Comparison of ENCODE assay signal across 8 cellular contexts in the genomic region with DNA sequence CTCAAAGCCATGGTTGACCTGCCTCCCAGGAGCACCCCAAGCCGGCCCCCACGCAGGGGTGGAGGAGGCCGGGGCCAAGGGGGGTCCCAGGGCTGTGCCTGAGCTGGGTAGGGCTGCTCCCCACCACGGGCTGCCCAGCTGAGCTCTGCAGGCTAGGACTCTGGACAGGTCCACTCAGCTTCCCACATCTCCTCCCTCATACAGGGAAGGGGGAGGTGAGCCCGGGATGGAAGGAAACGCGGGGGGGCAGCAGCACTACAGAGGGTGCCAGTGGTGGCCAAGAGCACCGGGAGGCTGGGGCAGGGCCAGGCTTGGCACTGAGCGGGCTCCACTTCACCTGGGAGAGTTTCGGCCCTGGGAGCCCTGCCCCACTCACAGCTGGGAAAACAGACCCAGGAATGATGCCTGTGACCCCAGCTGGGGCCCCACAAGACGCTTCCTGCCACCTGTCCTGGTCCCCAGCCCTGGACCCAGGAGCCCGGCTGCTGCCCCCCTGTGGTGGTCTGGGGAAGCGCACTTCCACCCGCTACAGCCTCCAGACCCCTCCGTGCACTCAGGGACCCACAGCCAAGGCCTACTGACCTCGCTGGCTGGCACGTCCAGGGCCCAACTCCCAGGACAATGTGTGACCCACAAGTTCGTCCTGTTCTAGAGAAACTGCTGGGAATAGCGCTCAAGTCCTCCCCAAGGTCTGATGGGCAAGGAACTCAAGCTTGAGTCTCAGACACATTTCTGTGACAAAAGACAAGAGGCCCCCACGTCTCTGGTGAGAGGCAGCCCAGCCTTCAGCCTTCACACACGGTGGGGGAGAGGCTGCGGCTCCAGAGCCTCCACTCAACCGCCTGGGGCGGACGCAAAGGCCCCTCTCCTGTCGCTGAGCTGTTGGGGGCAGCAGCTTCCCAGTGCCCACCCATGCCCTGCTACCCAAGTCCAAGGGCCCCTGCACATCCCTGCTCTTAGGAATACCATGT. TPM values are rescaled to one million over a fixed set of nuclear protein-coding genes. Genes with fewer than 3 reads are reported as not detected.
DNase-seq lines count a peak whose midpoint lies in the region; ATAC-seq lines count a peak whose summit lies in the region.

No MANE protein-coding gene starts in this region.

- peak overlapping the region; percentile 77 for H3K27ac Mint-ChIP-seq in T-helper 2 cell treated with Interferon-gamma antibody and Interleukin-4, amounts not matched to agents 5 μg/mL and 100 μg/mL, for 36 hours

- peaks cover 29% of the 10 kb centered on the region for H3K4me1 Mint-ChIP-seq in T-helper 2 cell treated with Interferon-gamma antibody and Interleukin-4, amounts not matched to agents 5 μg/mL and 100 μg/mL, for 36 hours (ENCODE audit: low read depth)

- peaks cover 16% of the 10 kb centered on the region for H3K36me3 Mint-ChIP-seq in T-helper 2 cell treated with Interferon-gamma antibody and Interleukin-4, amounts not matched to agents 5 μg/mL and 100 μg/mL, for 36 hours (ENCODE audit: low read depth)

- H3K9me3 Mint-ChIP-seq in T-helper 2 cell treated with Interferon-gamma antibody and Interleukin-4, amounts not matched to agents 5 μg/mL and 100 μg/mL, for 36 hours, result no peaks in the 10 kb centered on the region

- DNase-seq in ELR (ENCODE audit: low read depth), result peak; percentile 63
- DNase-seq in KG1 (lab: John Stamatoyannopoulos, UW), result peak; percentile 22
- DNase-seq in T-helper 2 cell treated with Interferon-gamma antibody and Interleukin-4, amounts not matched to agents 5 μg/mL and 100 μg/mL, for 36 hours (ENCODE audit: low spot score), result peak; percentile 72
- peak; percentile 59 for DNase-seq in amniotic epithelial cell (ENCODE audit: low read depth)
- DNase-seq in inferior parietal cortex (ENCODE audit: extremely low spot score), result peak; percentile 41
- peak; percentile 80 for DNase-seq in stimulated activated CD4-positive, alpha-beta T cell treated with anti-CD3 and anti-CD28 coated beads, Interleukin-4, amount 100 ng/mL, for 1 hour
- DNase-seq in H4 (ENCODE audit: low spot score), result no peak

- H3K4me3 Mint-ChIP-seq in T-helper 2 cell treated with Interferon-gamma antibody and Interleukin-4, amounts not matched to agents 5 μg/mL and 100 μg/mL, for 36 hours, result peak overlapping the region; percentile 72

- H3K27me3 Mint-ChIP-seq in T-helper 2 cell treated with Interferon-gamma antibody and Interleukin-4, amounts not matched to agents 5 μg/mL and 100 μg/mL, for 36 hours (ENCODE audit: low read depth), result no peaks in the 10 kb centered on the region

- ATAC-seq in HG03457 (IDR thresholded peaks at IDR 0.05; ENCODE audit: unreplicated experiment), result no peak

RNA-seq across cellular contexts. Expression of a gene that starts 3.0 kb away (rescaled TPM):
- total RNA-seq in H4 (2014; rRNA removed; shearing (Covaris generic)), result 162 and 168 TPM in 2 replicates

RNA-seq across cellular contexts. Expression of a gene that starts 13.7 kb away (rescaled TPM):
- 41.2 and 46.0 TPM in 2 replicates for total RNA-seq in H4 (2014; rRNA removed; shearing (Covaris generic))

RNA-seq across cellular contexts. Expression of a gene that starts 22.8 kb away (rescaled TPM):
- 11.7 and 33.3 TPM in 2 replicates for total RNA-seq in H4 (2014; rRNA removed; shearing (Covaris generic))

RNA-seq across cellular contexts. Expression of a gene that starts 27.1 kb away (rescaled TPM):
- total RNA-seq in H4 (2014; rRNA removed; shearing (Covaris generic)), result 46.0 and 49.4 TPM in 2 replicates

RNA-seq across cellular contexts. Expression of a gene that starts 35.1 kb away (rescaled TPM):
- 243 and 264 TPM in 2 replicates for total RNA-seq in H4 (2014; rRNA removed; shearing (Covaris generic))
